ENCODE assay signal across 13 cellular contexts in genomic region chr2:123826729-123827271, GRCh38.
DNase-seq lines count a peak whose midpoint lies in the region; ATAC-seq and TF ChIP-seq lines count a peak whose summit lies in the region.
"Had no signal": no experiment of that assay in that cellular context is flagged by ENCODE, and none has a peak within 500 bp of the region (broad histone marks: within the 10 kb centered on the region; RNA-seq: fewer than 3 reads in every experiment).

No MANE protein-coding gene starts in this region.

- H3K4me3 ChIP-seq in testis, result peak overlapping the region; percentile 21 to 44
- H3K4me3 ChIP-seq: GM23338 had no signal

- no peaks in the 10 kb centered on the region for H3K36me3 ChIP-seq in testis (ENCODE audit: low read depth, missing control alignments)
- H3K36me3 ChIP-seq: BE2C had no signal

- no peaks in the 10 kb centered on the region for H3K36me3 Mint-ChIP-seq in osteocyte (ENCODE audit: unreplicated experiment)
- no peaks in the 10 kb centered on the region for H3K36me3 Mint-ChIP-seq in activated T-cell treated with anti-CD3 and anti-CD28 coated beads, Interleukin-2, amount 50 U/mL, for 72 hours (ENCODE audit: insufficient read depth in 2 of 2)
- H3K36me3 Mint-ChIP-seq: CD4-positive, alpha-beta memory T cell had no signal

- DNase-seq in stimulated activated naive CD8-positive, alpha-beta T cell treated with anti-CD3 and anti-CD28 coated beads, Interleukin-15, amount 100 ng/mL, for 72 hours, result no peak
- no peak for DNase-seq in stimulated activated naive CD8-positive, alpha-beta T cell treated with anti-CD3 and anti-CD28 coated beads, Interleukin-15, Interleukin-2, amounts not matched to agents 100 U/mL and 50 U/mL, for 24 hours
- DNase-seq in osteocyte (ENCODE audit: extremely low spot score, unreplicated experiment) (peak; percentile 77), testis (no peak), NCI-H526 (lab: John Stamatoyannopoulos, UW) (no peak)
- DNase-seq in activated T-cell treated with anti-CD3 and anti-CD28 coated beads, Interleukin-2, amount 50 U/mL, for 72 hours, result no peak
- DNase-seq: BE2C; CD4-positive, alpha-beta memory T cell; DMS79; H7 had no signal

- H3K27ac Mint-ChIP-seq in stimulated activated naive CD8-positive, alpha-beta T cell treated with anti-CD3 and anti-CD28 coated beads, Interleukin-15, amount 100 ng/mL, for 72 hours, result no peak overlapping the region
- H3K27ac Mint-ChIP-seq in osteocyte (ENCODE audit: unreplicated experiment), result no peak overlapping the region
- no peak overlapping the region for H3K27ac Mint-ChIP-seq in activated T-cell treated with anti-CD3 and anti-CD28 coated beads, Interleukin-2, amount 50 U/mL, for 72 hours
- H3K27ac Mint-ChIP-seq: CD4-positive, alpha-beta memory T cell; GM23338 had no signal

- intact Hi-C loops in testis (cut with DNase I; ENCODE audit: low total_unique reads), result no loop called here

- 65 to 80% methylated on average over 16 to 24 of the region's 26 CpGs for WGBS in testis, 2 donors

- no peaks in the 10 kb centered on the region for H3K4me1 ChIP-seq in testis
- H3K4me1 ChIP-seq: BE2C had no signal

- no peak overlapping the region for H3K4me3 Mint-ChIP-seq in stimulated activated naive CD8-positive, alpha-beta T cell treated with anti-CD3 and anti-CD28 coated beads, Interleukin-15, amount 100 ng/mL, for 72 hours
- H3K4me3 Mint-ChIP-seq in osteocyte (ENCODE audit: unreplicated experiment), result no peak overlapping the region
- no peak overlapping the region for H3K4me3 Mint-ChIP-seq in activated T-cell treated with anti-CD3 and anti-CD28 coated beads, Interleukin-2, amount 50 U/mL, for 72 hours
- H3K4me3 Mint-ChIP-seq: CD4-positive, alpha-beta memory T cell; GM23338 had no signal

- peak; percentile 33 for ATAC-seq in stimulated activated naive CD8-positive, alpha-beta T cell treated with anti-CD3 and anti-CD28 coated beads, Interleukin-15, amount 100 ng/mL, for 72 hours
- ATAC-seq in stimulated activated naive CD8-positive, alpha-beta T cell treated with anti-CD3 and anti-CD28 coated beads, Interleukin-15, Interleukin-2, amounts not matched to agents 100 U/mL and 50 U/mL, for 24 hours, result no peak
- no peak for ATAC-seq in activated T-cell treated with anti-CD3 and anti-CD28 coated beads, Interleukin-2, amount 50 U/mL, for 72 hours (replicated peaks in 1 of 2)
- no peak for ATAC-seq in HG03097 (IDR thresholded peaks at IDR 0.05; ENCODE audit: low FRiP score, unreplicated experiment)
- ATAC-seq: GM23338 had no signal

- H3K27me3 ChIP-seq in testis, result no peaks in the 10 kb centered on the region
- H3K27me3 ChIP-seq: BE2C had no signal

- no peaks in the 10 kb centered on the region for H3K4me1 Mint-ChIP-seq in stimulated activated naive CD8-positive, alpha-beta T cell treated with anti-CD3 and anti-CD28 coated beads, Interleukin-15, amount 100 ng/mL, for 72 hours
- H3K4me1 Mint-ChIP-seq in osteocyte (ENCODE audit: unreplicated experiment), result no peaks in the 10 kb centered on the region
- no peaks in the 10 kb centered on the region for H3K4me1 Mint-ChIP-seq in activated T-cell treated with anti-CD3 and anti-CD28 coated beads, Interleukin-2, amount 50 U/mL, for 72 hours (ENCODE audit: low read depth)
- H3K4me1 Mint-ChIP-seq: CD4-positive, alpha-beta memory T cell; GM23338 had no signal

- no peaks in the 10 kb centered on the region for H3K9me3 ChIP-seq in testis
- H3K9me3 ChIP-seq: BE2C had no signal

- H3K9me3 Mint-ChIP-seq in stimulated activated naive CD8-positive, alpha-beta T cell treated with anti-CD3 and anti-CD28 coated beads, Interleukin-15, amount 100 ng/mL, for 72 hours, result peaks cover 11 to 18% of the 10 kb centered on the region in 2 donors
- peaks cover 66% of the 10 kb centered on the region for H3K9me3 Mint-ChIP-seq in osteocyte (ENCODE audit: unreplicated experiment)
- H3K9me3 Mint-ChIP-seq in activated T-cell treated with anti-CD3 and anti-CD28 coated beads, Interleukin-2, amount 50 U/mL, for 72 hours, result peaks cover 6 to 11% of the 10 kb centered on the region in 2 donors

- TF ChIP-seq CTCF in osteocyte (IDR thresholded peaks at IDR 0.05), result no peak
- TF ChIP-seq CTCF in testis (IDR thresholded peaks at IDR 0.05), result no peak

- H3K27ac ChIP-seq in testis, result no peak overlapping the region
- H3K27ac ChIP-seq: C4-2B had no signal

- H3K27me3 Mint-ChIP-seq in stimulated activated naive CD8-positive, alpha-beta T cell treated with anti-CD3 and anti-CD28 coated beads, Interleukin-15, amount 100 ng/mL, for 72 hours, result no peaks in the 10 kb centered on the region
- H3K27me3 Mint-ChIP-seq in osteocyte (ENCODE audit: unreplicated experiment), result no peaks in the 10 kb centered on the region
- no peaks in the 10 kb centered on the region for H3K27me3 Mint-ChIP-seq in activated T-cell treated with anti-CD3 and anti-CD28 coated beads, Interleukin-2, amount 50 U/mL, for 72 hours (ENCODE audit: low read depth)
- H3K27me3 Mint-ChIP-seq: CD4-positive, alpha-beta memory T cell had no signal

- no peak for TF ChIP-seq POLR2A in testis (IDR thresholded peaks at IDR 0.05)
